ENCODE assay signal across 8 cellular contexts in genomic region chr18:3604260-3604625, GRCh38.
A peak's percentile ranks its signal among the peaks of the same experiment; 100 is the strongest.
DNase-seq lines count a peak whose midpoint lies in the region; ATAC-seq, FAIRE-seq and TF ChIP-seq lines count a peak whose summit lies in the region.

No MANE protein-coding gene starts in this region.

- POLR2A ChIA-PET in CD4-positive, alpha-beta T cell (lab: Charles Lee) = interaction anchor here (0.6 to 6.3 kb wide), 8 partner anchors 9 to 949 kb away, joined by 3 to 185 read pairs (median 5); partner anchors contain the start of genes MYL12B, SMCHD1 and TGIF1
- POLR2A ChIA-PET in activated CD4-positive, alpha-beta memory T cell treated with anti-CD3 and anti-CD28 coated beads for 36 hours (lab: Charles Lee) = interaction anchor here (0.9 to 2.6 kb wide), 11 partner anchors 10 to 357 kb away, joined by 3 to 34 read pairs (median 6); partner anchors contain the start of genes MYL12A and TGIF1

- H3K4me1 Mint-ChIP-seq in CD4-positive, alpha-beta T cell (ENCODE audit: low read depth) = peaks cover 8% of the 10 kb centered on the region
- peaks cover 16% of the 10 kb centered on the region for H3K4me1 Mint-ChIP-seq in activated CD4-positive, alpha-beta memory T cell treated with anti-CD3 and anti-CD28 coated beads for 36 hours (ENCODE audit: low read depth)

- H3K27ac Mint-ChIP-seq in CD4-positive, alpha-beta T cell = no peak overlapping the region
- H3K27ac Mint-ChIP-seq in activated CD4-positive, alpha-beta memory T cell treated with anti-CD3 and anti-CD28 coated beads for 36 hours = no peak overlapping the region

- H3K4me1 ChIP-seq in testis = peaks cover 41% of the 10 kb centered on the region

- H3K27me3 ChIP-seq in CD4-positive, alpha-beta T cell (ENCODE audit: control insufficient read depth, insufficient read depth, low read length) = no peaks in the 10 kb centered on the region
- no peaks in the 10 kb centered on the region for H3K27me3 ChIP-seq in testis

- no peak for FAIRE-seq in H54 (lab: Jason Lieb, UNC)

- no peaks in the 10 kb centered on the region for H3K36me3 ChIP-seq in KOPT-K1 (ENCODE audit: insufficient read depth, low read length)
- H3K36me3 ChIP-seq in testis (ENCODE audit: low read depth, missing control alignments) = no peaks in the 10 kb centered on the region

- peak overlapping the region; percentile 67 for H3K4me3 ChIP-seq in fibroblast of the aortic adventitia (ENCODE audit: low read depth, low read length)
- H3K4me3 ChIP-seq in testis = no peak overlapping the region

- no peaks in the 10 kb centered on the region for H3K27me3 Mint-ChIP-seq in CD4-positive, alpha-beta T cell
- no peaks in the 10 kb centered on the region for H3K27me3 Mint-ChIP-seq in activated CD4-positive, alpha-beta memory T cell treated with anti-CD3 and anti-CD28 coated beads for 36 hours

- intact Hi-C loops in CD4-positive, alpha-beta T cell (cut with DNase I, micrococcal nuclease) = loop anchor here in 1 of 2 experiments (1.0 to 5.0 kb wide), 3 partner anchors 10 to 342 kb away; partner anchors contain the start of gene MYL12B
- intact Hi-C loops in testis (cut with DNase I; ENCODE audit: low total_unique reads) = no loop called here
- intact Hi-C loops in activated CD4-positive, alpha-beta memory T cell treated with anti-CD3 and anti-CD28 coated beads for 36 hours (cut with micrococcal nuclease) = loop anchor here (1.0 to 2.0 kb wide), 4 partner anchors 20 to 643 kb away; no protein-coding TSS in a partner anchor

- H3K9me3 Mint-ChIP-seq in CD4-positive, alpha-beta T cell = no peaks in the 10 kb centered on the region
- H3K9me3 Mint-ChIP-seq in activated CD4-positive, alpha-beta memory T cell treated with anti-CD3 and anti-CD28 coated beads for 36 hours = no peaks in the 10 kb centered on the region

- CTCF ChIA-PET in CD4-positive, alpha-beta T cell (lab: Charles Lee) = interaction anchor here (1.7 to 2.7 kb wide), 3 partner anchors 10 to 149 kb away, joined by 6 to 35 read pairs (median 9); no protein-coding TSS in a partner anchor
- CTCF ChIA-PET in activated CD4-positive, alpha-beta memory T cell treated with anti-CD3 and anti-CD28 coated beads for 36 hours (lab: Charles Lee) = interaction anchor here (1.0 to 2.6 kb wide), 6 partner anchors 9 to 358 kb away, joined by 3 to 37 read pairs (median 6); no protein-coding TSS in a partner anchor

- H3K9me3 ChIP-seq in CD4-positive, alpha-beta T cell (ENCODE audit: control insufficient read depth, low read length) = no peaks in the 10 kb centered on the region
- H3K9me3 ChIP-seq in KOPT-K1 (ENCODE audit: insufficient read depth, low read length, poor library complexity, severe bottlenecking) (no peaks in the 10 kb centered on the region), testis (no peaks in the 10 kb centered on the region)

- WGBS in testis, 2 donors = 21 to 27% methylated on average over 5 of the region's 5 CpGs

- TF ChIP-seq POLR2A in testis (IDR thresholded peaks at IDR 0.05) = no peak
- no peak for TF ChIP-seq POLR2A in H54 (IDR thresholded peaks at IDR 0.05; ENCODE audit: low read depth, low read length)

- no peak overlapping the region for H3K4me3 Mint-ChIP-seq in CD4-positive, alpha-beta T cell
- no peak overlapping the region for H3K4me3 Mint-ChIP-seq in activated CD4-positive, alpha-beta memory T cell treated with anti-CD3 and anti-CD28 coated beads for 36 hours

- DNase-seq in CD4-positive, alpha-beta T cell = no peak
- DNase-seq in fibroblast of the aortic adventitia (ENCODE audit: low read depth) = no peak
- no peak for DNase-seq in testis
- no peak for DNase-seq in activated CD4-positive, alpha-beta memory T cell treated with anti-CD3 and anti-CD28 coated beads for 36 hours
- no peak for DNase-seq in H54 (ENCODE audit: insufficient read length, low spot score)
- DNase-seq in left lobe of liver (ENCODE audit: low spot score) = no peak

- no peaks in the 10 kb centered on the region for H3K36me3 Mint-ChIP-seq in CD4-positive, alpha-beta T cell (ENCODE audit: low read depth)
- H3K36me3 Mint-ChIP-seq in activated CD4-positive, alpha-beta memory T cell treated with anti-CD3 and anti-CD28 coated beads for 36 hours = peaks cover 2% of the 10 kb centered on the region

- no peak for TF ChIP-seq CTCF in CD4-positive, alpha-beta T cell (IDR thresholded peaks at IDR 0.05)
- TF ChIP-seq CTCF in fibroblast of the aortic adventitia (IDR thresholded peaks at IDR 0.05; ENCODE audit: insufficient read depth, low read length) (no peak), testis (IDR thresholded peaks at IDR 0.05) (no peak)

- peak; percentile 18 for ATAC-seq in CD4-positive, alpha-beta T cell (ENCODE audit: poor library complexity)
- peak; percentile 12 for ATAC-seq in GM21717 (IDR thresholded peaks at IDR 0.05; ENCODE audit: unreplicated experiment)
- no peak for ATAC-seq in left lobe of liver

- H3K27ac ChIP-seq in CD4-positive, alpha-beta T cell (ENCODE audit: low read depth, low read length) = peak overlapping the region; percentile 14
- H3K27ac ChIP-seq in KOPT-K1 (ENCODE audit: low read depth, low read length, poor library complexity, severe bottlenecking) = peak overlapping the region; percentile 91
- peak overlapping the region; percentile 77 to 85 for H3K27ac ChIP-seq in testis

Comparison
In these comparisons a context has a peak if more than half of its experiments do, and no peak if none do; other contexts are left out.
1. H3K27ac ChIP-seq: peak in every context shown above with its lines; median percentile 91 in KOPT-K1; 81 in testis; 14 in CD4-positive, alpha-beta T cell.